In the genomic region with DNA sequence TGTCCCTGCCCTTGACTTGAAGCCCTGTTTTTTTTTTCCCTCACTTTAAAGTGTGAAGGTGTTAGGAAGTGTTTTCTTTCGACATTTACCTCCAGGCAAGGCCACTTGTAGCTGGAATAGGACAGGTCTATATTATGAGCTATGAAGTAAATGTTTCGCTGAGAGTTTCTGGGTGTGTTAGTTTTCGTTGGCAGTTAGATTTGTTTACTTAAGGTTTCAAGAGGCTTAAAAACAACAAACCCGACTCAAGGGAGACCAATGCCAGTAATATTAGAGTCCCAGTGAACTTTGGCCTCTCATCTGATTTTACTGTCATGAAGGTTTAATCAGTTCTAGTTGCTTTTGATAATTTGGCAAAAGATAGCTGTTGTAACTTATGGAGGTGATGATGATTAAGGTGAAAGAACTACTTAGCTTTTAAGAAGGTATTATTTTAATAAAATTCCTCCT, we compare ENCODE assay signal across 12 cellular contexts. TPM values are rescaled to one million over a fixed set of nuclear protein-coding genes. Genes with fewer than 3 reads are reported as not detected.
A peak's percentile ranks its signal among the peaks of the same experiment; 100 is the strongest.
DNase-seq lines count a peak whose midpoint lies in the region; ATAC-seq and TF ChIP-seq lines count a peak whose summit lies in the region.
"Had no signal": no experiment of that assay in that cellular context is flagged by ENCODE, and none has a peak within 500 bp of the region (broad histone marks: within the 10 kb centered on the region; RNA-seq: fewer than 3 reads in every experiment).

No MANE protein-coding gene starts in this region.

- no peaks in the 10 kb centered on the region for H3K36me3 ChIP-seq in body of pancreas (replicated peaks in 1 of 2; ENCODE audit: insufficient read depth in 1 of 2, low read depth in 2 of 2)
- H3K36me3 ChIP-seq: BLaER1 had no signal

- TF ChIP-seq POLR2A in body of pancreas (IDR thresholded peaks at IDR 0.05) = peak in 2 of 3 donors; percentile 47 to 48

- peak overlapping the region; percentile 84 to 94 (median 91) for H3K27ac ChIP-seq in body of pancreas
- H3K27ac ChIP-seq: BLaER1 had no signal

- DNase-seq in COLO668 (lab: John Stamatoyannopoulos, UW; ENCODE audit: unreplicated experiment) (peak; percentile 7), NCI-H2029 (lab: John Stamatoyannopoulos, UW) (peak; percentile 73), body of pancreas (peak in 2 of 4 donors; percentile 51 to 61), left lobe of liver (ENCODE audit: low spot score) (no peak), AML-193 (lab: John Stamatoyannopoulos, UW) (no peak)
- DNase-seq: activated CD8-positive, alpha-beta T cell treated with anti-CD3 and anti-CD28 coated beads for 36 hours had no signal

- H3K27me3 ChIP-seq in body of pancreas = no peaks in the 10 kb centered on the region
- H3K27me3 ChIP-seq: BLaER1 had no signal

- no peak for TF ChIP-seq CTCF in body of pancreas (IDR thresholded peaks at IDR 0.05)

- WGBS in body of pancreas, 2 donors = 3 to 20% methylated on average over 4 of the region's 4 CpGs

- intact Hi-C loops in body of pancreas (cut with DNase I) = no loop called here

- H3K4me3 ChIP-seq in body of pancreas = no peak overlapping the region
- H3K4me3 ChIP-seq: BLaER1 had no signal

- no peaks in the 10 kb centered on the region for H3K9me3 ChIP-seq in body of pancreas

- peaks cover 87% of the 10 kb centered on the region for H3K4me1 ChIP-seq in body of pancreas
- H3K4me1 ChIP-seq: BLaER1 had no signal

- ATAC-seq in body of pancreas (peak; percentile 89), left lobe of liver (peak; percentile 89), GM18909 (IDR thresholded peaks at IDR 0.05; ENCODE audit: poor library complexity, unreplicated experiment) (no peak), HG03378 (IDR thresholded peaks at IDR 0.05; ENCODE audit: unreplicated experiment) (no peak), GM19023 (IDR thresholded peaks at IDR 0.05; ENCODE audit: unreplicated experiment) (no peak)
- ATAC-seq: activated CD8-positive, alpha-beta T cell treated with anti-CD3 and anti-CD28 coated beads for 36 hours; sciatic nerve; stimulated activated effector memory CD8-positive, alpha-beta T cell treated with anti-CD3 and anti-CD28 coated beads, Interleukin-12 subunit alpha, Interleukin-12 subunit beta, amount 100 ng/mL, for 72 hours had no signal

RNA-seq across cellular contexts. Expression of a gene that starts 25.2 kb away (rescaled TPM):
- total RNA-seq in body of pancreas (10 to 100 TPM; 23.1 to 63.6 TPM), left lobe of liver (27.3 TPM)

RNA-seq across cellular contexts. Expression of a gene that starts 42.2 kb away (rescaled TPM):
- total RNA-seq in body of pancreas = 10 to 100 TPM in 1 of 2 donors, 1 to 10 TPM in 1; 5.3 to 13.0 TPM
- 10.8 TPM for total RNA-seq in left lobe of liver

Comparison
In these comparisons a context has a peak if more than half of its experiments do, and no peak if none do; other contexts are left out.
1. DNase-seq: peak in COLO668 (single experiment) and NCI-H2029 (single experiment); none in left lobe of liver (single experiment) and AML-193 (0 of 2).
2. ATAC-seq: peak in body of pancreas (single experiment) and left lobe of liver (single experiment); none in GM18909 (single experiment), HG03378 (single experiment) and GM19023 (single experiment).